8 cellular contexts compared by ENCODE assay signal in genomic region chr2:218671654-218672566, GRCh38. TPM values are rescaled to one million over a fixed set of nuclear protein-coding genes. Genes with fewer than 3 reads are reported as not detected.
A peak's percentile ranks its signal among the peaks of the same experiment; 100 is the strongest.
DNase-seq lines count a peak whose midpoint lies in the region; ATAC-seq and TF ChIP-seq lines count a peak whose summit lies in the region.

Gene RNF25, minus strand, starts transcription at chr2:218672002. Its CDS starts 32 bp downstream, at chr2:218671970.
Gene STK36, plus strand, starts transcription at chr2:218672086. Its CDS starts 744 bp downstream, at chr2:218672830.

- peak within 1 kb of the TSS; percentile 48 for H3K27ac ChIP-seq in DOHH2 (ENCODE audit: low read depth, low read length)
- peak within 1 kb of the TSS; percentile 33; the same call in 1 of the 2 replicates for H3K27ac ChIP-seq in Karpas-422 (ENCODE audit: low read length)
- peak within 1 kb of the TSS; percentile 85 for H3K27ac ChIP-seq in RWPE1
- peak within 1 kb of the TSS; percentile 88 for H3K27ac ChIP-seq in fibroblast of lung (ENCODE audit: insufficient read depth, low read length)
- peak within 1 kb of the TSS; percentile 84 for H3K27ac ChIP-seq in naive thymus-derived CD4-positive, alpha-beta T cell (ENCODE audit: low read depth, low read length)

- peak within 1 kb of the TSS; percentile 88 to 100 (median 98) for H3K4me3 Mint-ChIP-seq in naive thymus-derived CD4-positive, alpha-beta T cell
- peak within 1 kb of the TSS; percentile 99 to 100 for H3K4me3 Mint-ChIP-seq in stimulated activated naive B cell treated with anti-CD40 and anti-IgM and Interleukin-4, amounts not matched to agents 10 μg/mL and 1 μg/mL and 100 μg/mL, for 72 hours

- H3K4me3 ChIP-seq in DOHH2 (ENCODE audit: low read length) (peak within 1 kb of the TSS; percentile 100), Karpas-422 (ENCODE audit: low read length) (peak within 1 kb of the TSS; percentile 81), fibroblast of lung (replicated peaks in 1 of 4; ENCODE audit: control extremely low read depth in 1 of 4, insufficient read depth in 1 of 4, low read depth in 3 of 4, low read length in 4 of 4) (peak within 1 kb of the TSS; percentile 85 to 95 (median 94))
- peak within 1 kb of the TSS; percentile 81 for H3K4me3 ChIP-seq in naive thymus-derived CD4-positive, alpha-beta T cell (ENCODE audit: low read length)

- H4K20me1 ChIP-seq in DOHH2 (ENCODE audit: control insufficient read depth, insufficient read depth, low read depth, low read length) (no peaks in the 10 kb centered on the region), Karpas-422 (ENCODE audit: insufficient read depth, low read depth, low read length) (no peaks in the 10 kb centered on the region), fibroblast of lung (ENCODE audit: control insufficient read depth, extremely low read depth, insufficient read depth, low read length) (no peaks in the 10 kb centered on the region)

- no peaks in the 10 kb centered on the region for H3K9me3 ChIP-seq in DOHH2 (ENCODE audit: control insufficient read depth, insufficient read depth, low read length)
- H3K9me3 ChIP-seq in Karpas-422 (ENCODE audit: low read length): no peaks in the 10 kb centered on the region
- H3K9me3 ChIP-seq in fibroblast of lung (ENCODE audit: control insufficient read depth, insufficient read depth, low read depth, low read length): no peaks in the 10 kb centered on the region
- H3K9me3 ChIP-seq in naive thymus-derived CD4-positive, alpha-beta T cell (ENCODE audit: control insufficient read depth in 2 of 3, low read length in 3 of 3): no peaks in the 10 kb centered on the region

- intact Hi-C loops in naive thymus-derived CD4-positive, alpha-beta T cell (cut with micrococcal nuclease): loop anchor here (1.0 to 5.0 kb wide), 14 partner anchors 13 to 925 kb away; partner anchors contain the start of genes BCS1L (in 2 of the 2), DNAJB2 (in 2 of the 2), DNPEP (in 2 of the 2) and TTLL4 (in 2 of the 2)

- no peaks in the 10 kb centered on the region for H3K27me3 ChIP-seq in DOHH2 (ENCODE audit: control insufficient read depth, low read length)
- no peaks in the 10 kb centered on the region for H3K27me3 ChIP-seq in Karpas-422 (ENCODE audit: low read length)
- no peaks in the 10 kb centered on the region for H3K27me3 ChIP-seq in fibroblast of lung (ENCODE audit: control insufficient read depth, insufficient read depth, low read length)
- no peaks in the 10 kb centered on the region for H3K27me3 ChIP-seq in naive thymus-derived CD4-positive, alpha-beta T cell (ENCODE audit: control insufficient read depth in 2 of 2, insufficient read depth in 2 of 2, low read length in 2 of 2)

- no peaks in the 10 kb centered on the region for H3K27me3 Mint-ChIP-seq in naive thymus-derived CD4-positive, alpha-beta T cell
- H3K27me3 Mint-ChIP-seq in stimulated activated naive B cell treated with anti-CD40 and anti-IgM and Interleukin-4, amounts not matched to agents 10 μg/mL and 1 μg/mL and 100 μg/mL, for 72 hours: no peaks in the 10 kb centered on the region

- TF ChIP-seq CTCF in DOHH2 (IDR thresholded peaks at IDR 0.05; ENCODE audit: low read depth, low read length, poor library complexity, severe bottlenecking) (no peak), RWPE1 (conservative IDR thresholded peaks at IDR 0.05; ENCODE audit: low read depth) (no peak), fibroblast of lung (conservative IDR thresholded peaks at IDR 0.05 in 1 of 2, IDR thresholded peaks at IDR 0.05 in 1 of 2; ENCODE audit: low read depth in 1 of 2, low read length in 2 of 2) (no peak)

- H3K79me2 ChIP-seq in DOHH2 (ENCODE audit: control insufficient read depth, low read length) (peaks cover 30% of the 10 kb centered on the region), Karpas-422 (ENCODE audit: low read length) (peaks cover 32% of the 10 kb centered on the region), fibroblast of lung (ENCODE audit: control insufficient read depth, insufficient read depth, low read length) (peaks cover 23% of the 10 kb centered on the region)

- CTCF ChIA-PET in RWPE1 (lab: Yijun Ruan, JAX): interaction anchor here (0.7 to 2.1 kb wide), 5 partner anchors 13 to 420 kb away, joined by 3 to 8 read pairs (median 6); no protein-coding TSS in a partner anchor
- CTCF ChIA-PET in naive thymus-derived CD4-positive, alpha-beta T cell (lab: Charles Lee): interaction anchor here (1.0 to 1.9 kb wide), 5 partner anchors 9 to 399 kb away, joined by 3 to 11 read pairs (median 5); partner anchors contain the start of genes BCS1L and ZNF142

- no peaks in the 10 kb centered on the region for H3K9me3 Mint-ChIP-seq in naive thymus-derived CD4-positive, alpha-beta T cell
- H3K9me3 Mint-ChIP-seq in stimulated activated naive B cell treated with anti-CD40 and anti-IgM and Interleukin-4, amounts not matched to agents 10 μg/mL and 1 μg/mL and 100 μg/mL, for 72 hours: no peaks in the 10 kb centered on the region

- H3K36me3 Mint-ChIP-seq in naive thymus-derived CD4-positive, alpha-beta T cell: peaks cover 0 to 7% (median 7%) of the 10 kb centered on the region in 5 donors
- H3K36me3 Mint-ChIP-seq in stimulated activated naive B cell treated with anti-CD40 and anti-IgM and Interleukin-4, amounts not matched to agents 10 μg/mL and 1 μg/mL and 100 μg/mL, for 72 hours: peaks cover 18 to 21% of the 10 kb centered on the region in 2 donors

- H3K36me3 ChIP-seq in DOHH2 (ENCODE audit: control insufficient read depth, low read length): peaks cover 21% of the 10 kb centered on the region
- no peaks in the 10 kb centered on the region for H3K36me3 ChIP-seq in Karpas-422 (ENCODE audit: insufficient read depth, low read length)
- H3K36me3 ChIP-seq in fibroblast of lung (ENCODE audit: control insufficient read depth, insufficient read depth, low read length): peaks cover 16% of the 10 kb centered on the region
- H3K36me3 ChIP-seq in naive thymus-derived CD4-positive, alpha-beta T cell (ENCODE audit: control insufficient read depth in 2 of 3, insufficient read depth in 3 of 3, low read length in 3 of 3): peaks cover 0 to 22% (median 0%) of the 10 kb centered on the region in 3 experiments

- H3K9me2 ChIP-seq in DOHH2 (replicated peaks; ENCODE audit: control insufficient read depth, low read length): no peaks in the 10 kb centered on the region
- no peaks in the 10 kb centered on the region for H3K9me2 ChIP-seq in Karpas-422 (replicated peaks; ENCODE audit: insufficient read depth, low read length)

- POLR2A ChIA-PET in RWPE1 (lab: Yijun Ruan, JAX; ENCODE audit: low non-redundant PET): interaction anchor here (0.5 to 1.4 kb wide), 4 partner anchors 12 to 398 kb away, joined by 3 to 21 read pairs (median 3); partner anchors contain the start of genes BCS1L and ZNF142
- POLR2A ChIA-PET in naive thymus-derived CD4-positive, alpha-beta T cell (lab: Charles Lee): interaction anchor here (0.9 to 5.7 kb wide), 6 partner anchors 9 to 717 kb away, joined by 3 to 69 read pairs (median 4); partner anchors contain the start of genes BCS1L, TTLL4 and ZNF142

- peak within 1 kb of the TSS; percentile 90 to 98 (median 96) for H3K27ac Mint-ChIP-seq in naive thymus-derived CD4-positive, alpha-beta T cell
- H3K27ac Mint-ChIP-seq in stimulated activated naive B cell treated with anti-CD40 and anti-IgM and Interleukin-4, amounts not matched to agents 10 μg/mL and 1 μg/mL and 100 μg/mL, for 72 hours: peak within 1 kb of the TSS; percentile 97

- peaks cover 14 to 29% (median 24%) of the 10 kb centered on the region in 7 donors for H3K4me1 Mint-ChIP-seq in naive thymus-derived CD4-positive, alpha-beta T cell
- peaks cover 10 to 21% of the 10 kb centered on the region in 2 donors for H3K4me1 Mint-ChIP-seq in stimulated activated naive B cell treated with anti-CD40 and anti-IgM and Interleukin-4, amounts not matched to agents 10 μg/mL and 1 μg/mL and 100 μg/mL, for 72 hours

- H3K9ac ChIP-seq in Karpas-422 (ENCODE audit: low read length) (peak within 1 kb of the TSS; percentile 75), fibroblast of lung (ENCODE audit: insufficient read depth, low read length) (peak within 1 kb of the TSS; percentile 84)

- DNase-seq in Karpas-422 (peak; percentile 96), RWPE1 (ENCODE audit: low spot score) (peak; percentile 88), fibroblast of lung (ENCODE audit: low read depth in 2 of 2) (peak; percentile 90 to 94)
- DNase-seq in activated T-helper 1 cell treated with anti-CD3 and anti-CD28 coated beads, Interleukin-2, amount 50 U/mL, for 16 hours (ENCODE audit: low read depth in 1 of 2, low spot score in 1 of 2): peak; percentile 59 to 75
- DNase-seq in naive thymus-derived CD4-positive, alpha-beta T cell: peak; percentile 60 to 86 (median 79)
- peak; percentile 80 for DNase-seq in stimulated activated naive B cell treated with anti-CD40 and anti-IgM and Interleukin-4, amounts not matched to agents 10 μg/mL and 1 μg/mL and 100 μg/mL, for 72 hours

- H2AFZ ChIP-seq in Karpas-422 (ENCODE audit: low read length): peak within 1 kb of the TSS; percentile 9; the same call in 1 of the 2 replicates
- peak within 1 kb of the TSS; percentile 93 for H2AFZ ChIP-seq in fibroblast of lung (ENCODE audit: low read length)

- ATAC-seq in GM21825 (IDR thresholded peaks at IDR 0.05; ENCODE audit: unreplicated experiment): peak; percentile 97
- peak; percentile 96 for ATAC-seq in naive thymus-derived CD4-positive, alpha-beta T cell
- peak; percentile 98 to 99 for ATAC-seq in stimulated activated naive B cell treated with anti-CD40 and anti-IgM and Interleukin-4, amounts not matched to agents 10 μg/mL and 1 μg/mL and 100 μg/mL, for 72 hours (replicated peaks)

- peaks cover 17% of the 10 kb centered on the region for H3K4me1 ChIP-seq in DOHH2 (ENCODE audit: control insufficient read depth, low read length)
- peaks cover 16% of the 10 kb centered on the region for H3K4me1 ChIP-seq in Karpas-422 (ENCODE audit: low read length)
- no peaks in the 10 kb centered on the region for H3K4me1 ChIP-seq in fibroblast of lung (ENCODE audit: control insufficient read depth, extremely low read depth, insufficient read depth, low read length)
- H3K4me1 ChIP-seq in naive thymus-derived CD4-positive, alpha-beta T cell (ENCODE audit: control insufficient read depth in 2 of 2, insufficient read depth in 2 of 2, low read length in 2 of 2): peaks cover 9 to 15% of the 10 kb centered on the region in 2 donors

- H3K4me2 ChIP-seq in DOHH2 (ENCODE audit: low read length): peak within 1 kb of the TSS; percentile 87
- peak within 1 kb of the TSS; percentile 95 for H3K4me2 ChIP-seq in Karpas-422 (ENCODE audit: low read depth, low read length, poor library complexity, severe bottlenecking)
- peak within 1 kb of the TSS; percentile 99 for H3K4me2 ChIP-seq in fibroblast of lung (ENCODE audit: extremely low read depth, insufficient read depth, low read length)

- H3F3A ChIP-seq in DOHH2 (ENCODE audit: control insufficient read depth, insufficient read depth): no peaks in the 10 kb centered on the region

RNA-seq across cellular contexts. Expression of gene RNF25, which starts in this region (rescaled TPM):
- total RNA-seq in Karpas-422 (2014; rRNA removed; shearing (Covaris generic); ENCODE audit: low replicate concordance): 17.5 and 27.3 TPM in 2 replicates
- total RNA-seq in fibroblast of lung: 26.7 and 39.1 TPM in 2 replicates
- 42.1 and 75.0 TPM in 2 replicates for polyA plus RNA-seq in fibroblast of lung
- polyA plus RNA-seq in fibroblast of lung (2012): 29.3 and 39.5 TPM in 2 replicates
- polyA minus RNA-seq in fibroblast of lung (ENCODE audit: low replicate concordance): 154 and 192 TPM in 2 replicates
- 10 to 100 TPM; 12.6 to 33.4 (median 28.3) TPM for total RNA-seq in naive thymus-derived CD4-positive, alpha-beta T cell
- polyA plus RNA-seq in naive thymus-derived CD4-positive, alpha-beta T cell: 10 to 100 TPM; 17.4 to 29.5 TPM

RNA-seq across cellular contexts. Expression of gene STK36, which starts in this region (rescaled TPM):
- 31.0 and 33.5 TPM in 2 replicates for total RNA-seq in Karpas-422 (2014; rRNA removed; shearing (Covaris generic); ENCODE audit: low replicate concordance)
- 32.1 and 36.0 TPM in 2 replicates for total RNA-seq in fibroblast of lung
- polyA plus RNA-seq in fibroblast of lung: 21.4 and 24.7 TPM in 2 replicates
- 12.7 and 14.8 TPM in 2 replicates for polyA plus RNA-seq in fibroblast of lung (2012)
- polyA minus RNA-seq in fibroblast of lung (ENCODE audit: low replicate concordance): 23.9 and 67.6 TPM in 2 replicates
- 10 to 100 TPM; 18.9 to 28.1 (median 19.7) TPM for total RNA-seq in naive thymus-derived CD4-positive, alpha-beta T cell
- 1 to 10 TPM; 2.6 to 3.6 TPM for polyA plus RNA-seq in naive thymus-derived CD4-positive, alpha-beta T cell

Comparison
In these comparisons a context has a peak if more than half of its experiments do, and no peak if none do; other contexts are left out.
1. Peak in every context shown above with its lines: DNase-seq, ATAC-seq, H3K4me3 ChIP-seq and H3K27ac ChIP-seq.
2. H3K27ac ChIP-seq: peak in every context shown above with its lines; median percentile 88 in fibroblast of lung; 85 in RWPE1; 84 in naive thymus-derived CD4-positive, alpha-beta T cell; 48 in DOHH2; 33 in Karpas-422.